Comparison of ENCODE assay signal across 20 cellular contexts in genomic region chr4:184844742-184845141, GRCh38.
"Had no signal": no experiment of that assay in that cellular context is flagged by ENCODE, and none has a peak within 500 bp of the region (broad histone marks: within the 10 kb centered on the region; RNA-seq: fewer than 3 reads in every experiment).

No MANE protein-coding gene starts in this region.

- H3K4me1 Mint-ChIP-seq: nephron progenitor cell; stimulated activated naive CD8-positive, alpha-beta T cell treated with anti-CD3 and anti-CD28 coated beads, Interleukin-15, amount 100 ng/mL, for 72 hours had no signal

- H3K36me3 Mint-ChIP-seq: activated naive CD8-positive, alpha-beta T cell treated with anti-CD3 and anti-CD28 coated beads for 36 hours; mesothelial cell of epicardium; type B pancreatic cell had no signal

- H3K27ac Mint-ChIP-seq: activated naive CD8-positive, alpha-beta T cell treated with anti-CD3 and anti-CD28 coated beads for 36 hours; activated T-helper 1 cell treated with anti-CD3 and anti-CD28 coated beads, Interleukin-12 subunit alpha, Interleukin-12 subunit beta, Interleukin-2, Interleukin-4 antibody, amounts not matched to agents 30 ng/mL and 10 ng/mL and 1 ng/mL, durations not matched to agents 14 hours and 24 hours and 36 hours; effector memory CD8-positive, alpha-beta T cell; mesothelial cell of epicardium; nephron progenitor cell; stimulated activated naive CD8-positive, alpha-beta T cell treated with anti-CD3 and anti-CD28 coated beads, Interleukin-15, amount 100 ng/mL, for 72 hours had no signal

- H3K9me3 ChIP-seq: lower lobe of right lung, psoas muscle, testis had no signal

- H3K4me3 ChIP-seq: lower lobe of right lung, psoas muscle, testis had no signal

- H3K27me3 ChIP-seq: testis had no signal

- H3K9me3 Mint-ChIP-seq: activated naive CD8-positive, alpha-beta T cell treated with anti-CD3 and anti-CD28 coated beads for 36 hours; activated T-helper 1 cell treated with anti-CD3 and anti-CD28 coated beads, Interleukin-12 subunit alpha, Interleukin-12 subunit beta, Interleukin-2, Interleukin-4 antibody, amounts not matched to agents 30 ng/mL and 10 ng/mL and 1 ng/mL, durations not matched to agents 14 hours and 24 hours and 36 hours; effector memory CD8-positive, alpha-beta T cell; mesothelial cell of epicardium; nephron progenitor cell; stimulated activated naive CD8-positive, alpha-beta T cell treated with anti-CD3 and anti-CD28 coated beads, Interleukin-15, amount 100 ng/mL, for 72 hours had no signal

- H3K27ac ChIP-seq: lower lobe of right lung, psoas muscle, testis had no signal

- H3K4me3 Mint-ChIP-seq: activated naive CD8-positive, alpha-beta T cell treated with anti-CD3 and anti-CD28 coated beads for 36 hours; activated T-helper 1 cell treated with anti-CD3 and anti-CD28 coated beads, Interleukin-12 subunit alpha, Interleukin-12 subunit beta, Interleukin-2, Interleukin-4 antibody, amounts not matched to agents 30 ng/mL and 10 ng/mL and 1 ng/mL, durations not matched to agents 14 hours and 24 hours and 36 hours; effector memory CD8-positive, alpha-beta T cell; mesothelial cell of epicardium; nephron progenitor cell; stimulated activated naive CD8-positive, alpha-beta T cell treated with anti-CD3 and anti-CD28 coated beads, Interleukin-15, amount 100 ng/mL, for 72 hours; type B pancreatic cell had no signal

- H3K36me3 ChIP-seq: lower lobe of right lung had no signal

- H3K4me1 ChIP-seq: lower lobe of right lung, psoas muscle, testis had no signal

- ATAC-seq: effector memory CD8-positive, alpha-beta T cell; right cardiac atrium had no signal

- DNase-seq: activated CD4-positive, alpha-beta T cell treated with anti-CD3 and anti-CD28 coated beads, Interleukin-2, amount 50 U/mL, for 1 hour; activated CD4-positive, CD25-positive, alpha-beta regulatory T cell treated with anti-CD3 and anti-CD28 coated beads, Interleukin-2, amount 50 U/mL, for 72 hours; activated CD8-positive, alpha-beta memory T cell treated with anti-CD3 and anti-CD28 coated beads for 24 hours; activated naive CD8-positive, alpha-beta T cell treated with anti-CD3 and anti-CD28 coated beads for 36 hours; amniotic stem cell; effector memory CD8-positive, alpha-beta T cell; glutamatergic neuron; hippocampal formation; lower lobe of right lung; nephron progenitor cell; psoas muscle; right cardiac atrium; small intestine; stimulated activated CD4-positive, alpha-beta T cell treated with anti-CD3 and anti-CD28 coated beads, Interleukin-4, amount 100 ng/mL, for 1 hour; stimulated activated naive CD8-positive, alpha-beta T cell treated with anti-CD3 and anti-CD28 coated beads, Interleukin-15, amount 100 ng/mL, for 72 hours; SW 1271; testis had no signal
